Comparison of ENCODE assay signal across 9 cellular contexts in the genomic region with DNA sequence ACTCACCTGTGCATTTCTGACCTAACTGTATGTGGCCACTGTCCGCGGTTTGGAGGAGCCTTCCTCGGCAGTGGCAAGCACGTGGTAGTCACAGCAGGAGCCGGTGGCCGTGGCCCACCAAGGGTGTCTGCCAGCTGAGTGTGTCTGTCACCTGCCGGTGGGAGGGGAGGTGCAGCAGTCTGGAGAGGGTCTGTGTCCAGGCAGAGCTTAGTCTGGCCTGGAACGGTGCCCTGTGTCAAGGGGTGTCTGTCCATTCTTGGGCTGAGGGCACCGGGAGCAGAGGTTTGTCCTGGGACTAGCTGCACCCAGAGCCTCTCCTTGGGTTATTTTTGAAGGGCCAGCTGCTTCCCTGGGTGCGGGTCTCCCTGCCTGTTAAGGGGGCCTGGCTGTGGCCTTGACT. TPM values are rescaled to one million over a fixed set of nuclear protein-coding genes. Genes with fewer than 3 reads are reported as not detected.
DNase-seq lines count a peak whose midpoint lies in the region; ATAC-seq and TF ChIP-seq lines count a peak whose summit lies in the region.
"Had no signal": no experiment of that assay in that cellular context is flagged by ENCODE, and none has a peak within 500 bp of the region (broad histone marks: within the 10 kb centered on the region; RNA-seq: fewer than 3 reads in every experiment).

No MANE protein-coding gene starts in this region.

- H3K4ac ChIP-seq in neuronal stem cell (ENCODE audit: low read length) = no peak overlapping the region

- H3K4me3 Mint-ChIP-seq in CD4-positive, CD25-positive, alpha-beta regulatory T cell = peak overlapping the region; percentile 72 to 99 (median 90)
- peak overlapping the region; percentile 44 to 51 for H3K4me3 Mint-ChIP-seq in effector memory CD8-positive, alpha-beta T cell

- peaks cover 0 to 5% (median 0%) of the 10 kb centered on the region in 7 donors for H3K9me3 Mint-ChIP-seq in CD4-positive, CD25-positive, alpha-beta regulatory T cell
- no peaks in the 10 kb centered on the region for H3K9me3 Mint-ChIP-seq in effector memory CD8-positive, alpha-beta T cell

- H4K91ac ChIP-seq in neuronal stem cell (ENCODE audit: low read depth, low read length, poor library complexity) = no peak overlapping the region

- peak overlapping the region; percentile 100 for H3K27ac Mint-ChIP-seq in CD4-positive, CD25-positive, alpha-beta regulatory T cell
- peak overlapping the region; percentile 95 for H3K27ac Mint-ChIP-seq in effector memory CD8-positive, alpha-beta T cell

- peak overlapping the region; percentile 69 for H3K18ac ChIP-seq in neuronal stem cell (ENCODE audit: low read length)

- no peak overlapping the region for H2BK120ac ChIP-seq in neuronal stem cell (ENCODE audit: low read depth, low read length)

- H3K36me3 Mint-ChIP-seq in CD4-positive, CD25-positive, alpha-beta regulatory T cell = peaks cover 68% of the 10 kb centered on the region
- H3K36me3 Mint-ChIP-seq in effector memory CD8-positive, alpha-beta T cell (ENCODE audit: insufficient read depth) = peaks cover 98% of the 10 kb centered on the region

- H2BK15ac ChIP-seq in neuronal stem cell (ENCODE audit: low read length) = peak overlapping the region; percentile 55

- no peak overlapping the region for H3K9ac ChIP-seq in neuronal stem cell (ENCODE audit: low read depth, low read length, poor library complexity)

- H4K8ac ChIP-seq in neuronal stem cell (ENCODE audit: low read depth, low read length) = no peak overlapping the region

- H3K27me3 ChIP-seq in CD4-positive, CD25-positive, alpha-beta regulatory T cell (ENCODE audit: control insufficient read depth, insufficient read depth, low read length) = no peaks in the 10 kb centered on the region
- no peaks in the 10 kb centered on the region for H3K27me3 ChIP-seq in Peyer's patch
- no peaks in the 10 kb centered on the region for H3K27me3 ChIP-seq in neuronal stem cell (ENCODE audit: control insufficient read depth in 3 of 3, insufficient read depth in 3 of 3, low read depth in 1 of 3, low read length in 3 of 3)

- H2AK5ac ChIP-seq in neuronal stem cell (ENCODE audit: low read depth, low read length) = peak overlapping the region; percentile 85

- H2BK12ac ChIP-seq in neuronal stem cell (ENCODE audit: low read length) = no peak overlapping the region

- H3K4me3 ChIP-seq in CD4-positive, CD25-positive, alpha-beta regulatory T cell (ENCODE audit: low read depth, low read length) = peak overlapping the region; percentile 32
- no peak overlapping the region for H3K4me3 ChIP-seq in Peyer's patch
- H3K4me3 ChIP-seq in neuronal stem cell (ENCODE audit: low read length in 2 of 2) = no peak overlapping the region

- H3K4me2 ChIP-seq in neuronal stem cell (ENCODE audit: insufficient read depth, low read length, poor library complexity, severe bottlenecking) = no peak overlapping the region

- no peaks in the 10 kb centered on the region for H3K9me3 ChIP-seq in CD4-positive, CD25-positive, alpha-beta regulatory T cell (ENCODE audit: control insufficient read depth in 2 of 2, low read length in 2 of 2)
- H3K9me3 ChIP-seq in Peyer's patch (no peaks in the 10 kb centered on the region), neuronal stem cell (replicated peaks in 1 of 2; ENCODE audit: control insufficient read depth in 2 of 2, insufficient read depth in 1 of 2, low read depth in 1 of 2, low read length in 2 of 2) (peaks cover 0 to 2% of the 10 kb centered on the region in 2 donors)

- H3K23ac ChIP-seq in neuronal stem cell (ENCODE audit: low read depth, low read length, poor library complexity) = no peak overlapping the region

- no peak overlapping the region for H2AFZ ChIP-seq in neuronal stem cell (ENCODE audit: low read length)

- no peak for TF ChIP-seq POLR2A in Peyer's patch (IDR thresholded peaks at IDR 0.05)

- peak overlapping the region; percentile 65 for H3K14ac ChIP-seq in neuronal stem cell (ENCODE audit: low read length)

- TF ChIP-seq CTCF in Peyer's patch (IDR thresholded peaks at IDR 0.05) = no peak

- peaks cover 4 to 85% (median 48%) of the 10 kb centered on the region in 4 donors for H3K4me1 Mint-ChIP-seq in CD4-positive, CD25-positive, alpha-beta regulatory T cell
- peaks cover 60 to 70% of the 10 kb centered on the region in 2 donors for H3K4me1 Mint-ChIP-seq in effector memory CD8-positive, alpha-beta T cell (ENCODE audit: low read depth in 2 of 2)

- H3K4me1 ChIP-seq in CD4-positive, CD25-positive, alpha-beta regulatory T cell (ENCODE audit: control insufficient read depth, insufficient read depth, low read length, poor library complexity, severe bottlenecking) = peaks cover 85% of the 10 kb centered on the region
- H3K4me1 ChIP-seq in Peyer's patch (peaks cover 4 to 74% (median 58%) of the 10 kb centered on the region in 4 donors), neuronal stem cell (ENCODE audit: control insufficient read depth in 2 of 2, insufficient read depth in 1 of 2, low read depth in 1 of 2, low read length in 2 of 2) (peaks cover 30 to 38% of the 10 kb centered on the region in 2 donors)

- H3K27ac ChIP-seq in CD4-positive, CD25-positive, alpha-beta regulatory T cell (ENCODE audit: insufficient read depth, low read length, poor library complexity, severe bottlenecking) = peak overlapping the region; percentile 94
- H3K27ac ChIP-seq in Peyer's patch (peak overlapping the region in 3 of 4 donors; percentile 34 to 98 (median 88)), neuronal stem cell (replicated peaks; ENCODE audit: low read length) (no peak overlapping the region)
- H3K27ac ChIP-seq: C4-2B had no signal

- ATAC-seq in CD4-positive, CD25-positive, alpha-beta regulatory T cell (ENCODE audit: low read depth in 2 of 2) = no peak
- no peak for ATAC-seq in effector memory CD8-positive, alpha-beta T cell (replicated peaks)
- no peak for ATAC-seq in GM21786 (IDR thresholded peaks at IDR 0.05; ENCODE audit: unreplicated experiment)
- no peak for ATAC-seq in GM18907 (IDR thresholded peaks at IDR 0.05; ENCODE audit: unreplicated experiment)
- no peak for ATAC-seq in GM19395 (IDR thresholded peaks at IDR 0.05; ENCODE audit: unreplicated experiment)
- ATAC-seq in HG03097 (IDR thresholded peaks at IDR 0.05; ENCODE audit: low FRiP score, unreplicated experiment) = no peak

- peaks cover 19% of the 10 kb centered on the region for H3K79me1 ChIP-seq in neuronal stem cell (ENCODE audit: low read depth, low read length)

- DNase-seq in CD4-positive, CD25-positive, alpha-beta regulatory T cell = no peak
- DNase-seq in Peyer's patch = peak in 1 of 3 donors; percentile 41
- no peak for DNase-seq in effector memory CD8-positive, alpha-beta T cell
- no peak for DNase-seq in neuronal stem cell (ENCODE audit: low spot score)

- H2BK5ac ChIP-seq in neuronal stem cell (ENCODE audit: low read length) = peak overlapping the region; percentile 40

- peaks cover 21% of the 10 kb centered on the region for H3K27me3 Mint-ChIP-seq in CD4-positive, CD25-positive, alpha-beta regulatory T cell
- no peaks in the 10 kb centered on the region for H3K27me3 Mint-ChIP-seq in effector memory CD8-positive, alpha-beta T cell

- WGBS in neuronal stem cell (ENCODE audit: extremely low coverage in 2 of 2, insufficient read length in 2 of 2, insufficient replicate concordance in 1 of 2), 2 donors = no CpG with 5 or more reads among the region's 10 CpGs

- peaks cover 60% of the 10 kb centered on the region for H3K36me3 ChIP-seq in CD4-positive, CD25-positive, alpha-beta regulatory T cell (ENCODE audit: control insufficient read depth, insufficient read depth, low read length)
- H3K36me3 ChIP-seq in Peyer's patch (peaks cover 0 to 20% (median 0%) of the 10 kb centered on the region in 3 donors), neuronal stem cell (replicated peaks in 1 of 2; ENCODE audit: control insufficient read depth in 2 of 2, insufficient read depth in 2 of 2, low read length in 2 of 2) (peaks cover 18 to 83% of the 10 kb centered on the region in 2 donors)

RNA-seq across cellular contexts. Expression of gene RBM38, which starts 5.0 kb away (rescaled TPM):
- 322 TPM for total RNA-seq in CD4-positive, CD25-positive, alpha-beta regulatory T cell
- 100 to 1,000 TPM in 2 of 4 donors, 10 to 100 TPM in 2; 71.9 to 163 (median 102) TPM for polyA plus RNA-seq in CD4-positive, CD25-positive, alpha-beta regulatory T cell
- 10 to 100 TPM in 3 of 4 donors, 1 to 10 TPM in 1; 9.6 to 15.5 (median 12.8) TPM for total RNA-seq in Peyer's patch
- polyA plus RNA-seq in neuronal stem cell (2013, experiment 1 of 2) = 38.4 TPM
- polyA plus RNA-seq in neuronal stem cell (2013, experiment 2 of 2) = 40.3 TPM

RNA-seq across cellular contexts. Expression of gene RAE1, which starts 45.2 kb away (rescaled TPM):
- 33.0 TPM for total RNA-seq in CD4-positive, CD25-positive, alpha-beta regulatory T cell
- 10 to 100 TPM; 34.5 to 52.1 (median 42.8) TPM for polyA plus RNA-seq in CD4-positive, CD25-positive, alpha-beta regulatory T cell
- total RNA-seq in Peyer's patch = 10 to 100 TPM; 21.5 to 38.9 (median 33.3) TPM
- 21.8 TPM for polyA plus RNA-seq in neuronal stem cell (2013, experiment 1 of 2)
- 21.8 TPM for polyA plus RNA-seq in neuronal stem cell (2013, experiment 2 of 2)

Comparison
In these comparisons a context has a peak if more than half of its experiments do, and no peak if none do; other contexts are left out.
1. RNA of gene RBM38, which starts 5.0 kb away (total RNA-seq): 322 TPM in CD4-positive, CD25-positive, alpha-beta regulatory T cell (single experiment); 9.6 to 15.5 TPM in Peyer's patch; every median in the first group is over 10 times any median in the second.